7 cellular contexts compared by ENCODE assay signal in the genomic region with DNA sequence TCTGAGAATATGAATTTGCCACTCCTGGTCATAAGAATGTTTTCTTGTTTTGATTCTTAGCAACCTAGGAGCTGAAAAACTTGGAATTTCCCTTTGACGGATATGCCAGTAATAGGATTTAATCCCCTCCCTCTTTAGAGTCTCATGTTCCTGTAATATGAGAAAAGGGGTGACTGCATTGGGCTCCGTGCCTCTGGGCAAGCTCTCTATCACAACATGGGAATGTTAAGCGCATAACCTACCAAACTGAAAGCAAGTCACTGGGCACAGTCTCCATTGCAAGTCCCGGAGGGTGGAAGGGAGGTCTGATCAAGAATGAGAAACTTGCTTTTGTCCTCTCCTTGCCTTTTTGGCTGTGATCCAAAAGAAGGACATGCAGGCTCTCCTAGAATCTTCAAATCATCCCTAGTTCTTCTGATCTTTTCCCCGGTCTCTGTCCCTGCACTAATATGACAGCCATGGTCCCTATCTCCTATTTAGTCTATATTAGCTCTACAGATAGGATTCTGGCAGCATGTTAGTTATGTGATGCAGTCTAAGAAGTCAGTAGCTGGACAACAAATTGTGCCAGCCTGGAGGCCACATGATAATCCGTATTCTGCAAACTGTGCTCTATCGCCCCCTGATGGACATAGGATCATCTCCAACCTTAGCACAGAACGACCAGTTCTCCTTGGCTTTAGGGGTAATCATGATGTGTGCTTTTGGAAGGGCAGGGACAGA.
DNase-seq lines count a peak whose midpoint lies in the region; ATAC-seq and TF ChIP-seq lines count a peak whose summit lies in the region.

No MANE protein-coding gene starts in this region.

- no peak overlapping the region for H3K4me3 ChIP-seq in HL-60 (replicated peaks; ENCODE audit: insufficient read depth, low read length)

- DNase-seq in GM10266 (ENCODE audit: extremely low spot score) (peak; percentile 48), HL-60 (ENCODE audit: low read depth in 1 of 2, low spot score in 1 of 2) (peak; percentile 23 to 60), OCI-M1 (lab: John Stamatoyannopoulos, UW) (peak; percentile 95), astrocyte of the hippocampus (ENCODE audit: low read depth, low spot score) (peak; percentile 62), kidney glomerular epithelial cell (lab: John Stamatoyannopoulos, UW) (peak; percentile 66)
- DNase-seq in stimulated activated CD8-positive, alpha-beta memory T cell treated with anti-CD3 and anti-CD28 coated beads, Interleukin-7, amount 100 ng/mL, for 24 hours (ENCODE audit: low read depth) = peak; percentile 9

- H3K27ac ChIP-seq in HL-60 (replicated peaks) = no peak overlapping the region

- TF ChIP-seq CTCF in GM10266 (IDR thresholded peaks at IDR 0.05; ENCODE audit: control insufficient read depth, insufficient read depth, low read depth, missing control alignments) (peak; percentile 77), HL-60 (IDR thresholded peaks at IDR 0.05; ENCODE audit: insufficient read depth, low read length) (peak; percentile 75)

- peak; percentile 88 for ATAC-seq in GM21526 (IDR thresholded peaks at IDR 0.05; ENCODE audit: low FRiP score, unreplicated experiment)

- H3K27me3 ChIP-seq in HL-60 (ENCODE audit: insufficient read depth, poor library complexity, severe bottlenecking) = no peaks in the 10 kb centered on the region

Comparison
In these comparisons a context has a peak if more than half of its experiments do, and no peak if none do; other contexts are left out.
1. DNase-seq: peak in every context shown above with its lines; median percentile 95 in OCI-M1; 66 in kidney glomerular epithelial cell; 62 in astrocyte of the hippocampus; 48 in GM10266; 42 in HL-60; 9 in stimulated activated CD8-positive, alpha-beta memory T cell treated with anti-CD3 and anti-CD28 coated beads, Interleukin-7, amount 100 ng/mL, for 24 hours.